ENCODE assay signal across 8 cellular contexts in genomic region chr17:39225974-39226683, GRCh38. TPM values are rescaled to one million over a fixed set of nuclear protein-coding genes. Genes with fewer than 3 reads are reported as not detected.
DNase-seq lines count a peak whose midpoint lies in the region; ATAC-seq, FAIRE-seq and TF ChIP-seq lines count a peak whose summit lies in the region.

No MANE protein-coding gene starts in this region.

- no peak for TF ChIP-seq CTCF in astrocyte (IDR thresholded peaks at IDR 0.05; ENCODE audit: insufficient read depth, low read depth, low read length)

- peaks cover 30% of the 10 kb centered on the region for H3K27me3 Mint-ChIP-seq in astrocyte (ENCODE audit: low read depth, unreplicated experiment)

- CTCF ChIA-PET in HEK293T (lab: Yijun Ruan, JAX), result interaction anchor here (0.7 to 1.0 kb wide), 4 partner anchors 9 to 243 kb away, joined by 3 to 5 read pairs (median 4); no protein-coding TSS in a partner anchor

- H3K4me1 ChIP-seq in NT2/D1 (ENCODE audit: insufficient read depth, insufficient read length) (peaks cover 21% of the 10 kb centered on the region), astrocyte (ENCODE audit: insufficient read depth, low read length) (peaks cover 14% of the 10 kb centered on the region), iPS-15b (ENCODE audit: control insufficient read depth, insufficient read depth, low read length) (peaks cover 10% of the 10 kb centered on the region)

- H3K9me3 ChIP-seq in NT2/D1 (ENCODE audit: insufficient read depth, low read length) (no peaks in the 10 kb centered on the region), astrocyte (ENCODE audit: insufficient read depth, low read depth, low read length) (no peaks in the 10 kb centered on the region), iPS-15b (ENCODE audit: control insufficient read depth, insufficient read depth, low read length) (no peaks in the 10 kb centered on the region)

- H3K36me3 ChIP-seq in NT2/D1 (ENCODE audit: insufficient read depth, insufficient read length, low read length), result no peaks in the 10 kb centered on the region
- no peaks in the 10 kb centered on the region for H3K36me3 ChIP-seq in astrocyte (ENCODE audit: insufficient read depth, low read length)
- H3K36me3 ChIP-seq in iPS-15b (ENCODE audit: control insufficient read depth, insufficient read depth, low read length), result no peaks in the 10 kb centered on the region

- no peak overlapping the region for H3K27ac ChIP-seq in astrocyte (ENCODE audit: low read depth, low read length)

- H3K4me2 ChIP-seq in astrocyte (ENCODE audit: low read length), result peak overlapping the region; percentile 84

- H3K27me3 ChIP-seq in NT2/D1 (ENCODE audit: insufficient read depth, insufficient read length), result peaks cover 48% of the 10 kb centered on the region
- peaks cover 24% of the 10 kb centered on the region for H3K27me3 ChIP-seq in astrocyte (ENCODE audit: insufficient read depth, low read length)
- peaks cover 35% of the 10 kb centered on the region for H3K27me3 ChIP-seq in iPS-15b (ENCODE audit: control insufficient read depth, insufficient read depth, low read length)

- peaks cover 11% of the 10 kb centered on the region for H3K4me1 Mint-ChIP-seq in astrocyte (ENCODE audit: low read depth, unreplicated experiment)

- no peak for FAIRE-seq in astrocyte (lab: Jason Lieb, UNC)

- H4K20me1 ChIP-seq in astrocyte (ENCODE audit: insufficient read depth, low read length), result no peaks in the 10 kb centered on the region

- H3K79me2 ChIP-seq in astrocyte (ENCODE audit: insufficient read depth, low read length), result no peaks in the 10 kb centered on the region

- H2AFZ ChIP-seq in astrocyte (ENCODE audit: low read depth, low read length), result no peak overlapping the region

- H3K9ac ChIP-seq in NT2/D1 (ENCODE audit: insufficient read length, low read depth), result peak overlapping the region; percentile 6
- no peak overlapping the region for H3K9ac ChIP-seq in astrocyte (ENCODE audit: low read length)
- H3K9ac ChIP-seq in iPS-15b (ENCODE audit: low read depth, low read length), result no peak overlapping the region

- no peaks in the 10 kb centered on the region for H3K9me3 Mint-ChIP-seq in astrocyte (ENCODE audit: unreplicated experiment)

- no peak overlapping the region for H3K27ac Mint-ChIP-seq in astrocyte (ENCODE audit: unreplicated experiment)

- H3K4me3 Mint-ChIP-seq in astrocyte (ENCODE audit: unreplicated experiment), result peak overlapping the region; percentile 77

- ATAC-seq in GM19324 (IDR thresholded peaks at IDR 0.05; ENCODE audit: low FRiP score, unreplicated experiment), result no peak

- H3K36me3 Mint-ChIP-seq in astrocyte (ENCODE audit: low read depth, unreplicated experiment), result no peaks in the 10 kb centered on the region

- DNase-seq in HEK293T (ENCODE audit: extremely low spot score), result peak; percentile 83
- peak; percentile 76 for DNase-seq in NT2/D1 (ENCODE audit: low read depth, low spot score)
- no peak for DNase-seq in astrocyte (ENCODE audit: low read depth)
- DNase-seq in stimulated activated CD4-positive, alpha-beta T cell treated with anti-CD3 and anti-CD28 coated beads, Interleukin-12 subunit alpha, Interleukin-12 subunit beta, amount 100 ng/mL, for 4 hours, result peak; percentile 51
- DNase-seq in GDM1 (lab: John Stamatoyannopoulos, UW), result no peak
- DNase-seq in inferior parietal cortex (ENCODE audit: extremely low spot score), result no peak

- POLR2A ChIA-PET in HEK293T (lab: Yijun Ruan, JAX), result interaction anchor here (1.2 to 1.4 kb wide), 2 partner anchors 21 to 26 kb away, joined by 12 to 18 read pairs; partner anchors contain the start of gene RPL19

- H3K4me3 ChIP-seq in NT2/D1 (ENCODE audit: insufficient read length, low read depth) (no peak overlapping the region), astrocyte (ENCODE audit: insufficient read depth, low read depth, low read length) (peak overlapping the region; percentile 44), iPS-15b (ENCODE audit: low read depth, low read length) (peak overlapping the region; percentile 39)

TF ChIP-seq in HEK293T, 16 proteins besides CTCF, POLR2A, EP300 and RAD21:
- no peak for TF ChIP-seq FOXK2 (IDR thresholded peaks at IDR 0.05)
- TF ChIP-seq PKNOX1 (IDR thresholded peaks at IDR 0.05), result peak; percentile 67

RNA-seq across cellular contexts. Expression of gene STAC2, which starts 0.4 kb away (rescaled TPM):
- total RNA-seq in astrocyte, result not detected in 2 replicates

RNA-seq across cellular contexts. Expression of gene RPL19, which starts 26.0 kb away (rescaled TPM):
- total RNA-seq in astrocyte, result 1,346 and 1,451 TPM in 2 replicates

RNA-seq across cellular contexts. Expression of gene CACNB1, which starts 28.7 kb away (rescaled TPM):
- total RNA-seq in astrocyte, result 16.6 and 16.9 TPM in 2 replicates

Comparison
In these comparisons a context has a peak if more than half of its experiments do, and no peak if none do; other contexts are left out.
1. DNase-seq: peak in HEK293T (single experiment), NT2/D1 (single experiment) and stimulated activated CD4-positive, alpha-beta T cell treated with anti-CD3 and anti-CD28 coated beads, Interleukin-12 subunit alpha, Interleukin-12 subunit beta, amount 100 ng/mL, for 4 hours (single experiment); none in astrocyte (single experiment), GDM1 (single experiment) and inferior parietal cortex (single experiment).